In the genomic region with DNA sequence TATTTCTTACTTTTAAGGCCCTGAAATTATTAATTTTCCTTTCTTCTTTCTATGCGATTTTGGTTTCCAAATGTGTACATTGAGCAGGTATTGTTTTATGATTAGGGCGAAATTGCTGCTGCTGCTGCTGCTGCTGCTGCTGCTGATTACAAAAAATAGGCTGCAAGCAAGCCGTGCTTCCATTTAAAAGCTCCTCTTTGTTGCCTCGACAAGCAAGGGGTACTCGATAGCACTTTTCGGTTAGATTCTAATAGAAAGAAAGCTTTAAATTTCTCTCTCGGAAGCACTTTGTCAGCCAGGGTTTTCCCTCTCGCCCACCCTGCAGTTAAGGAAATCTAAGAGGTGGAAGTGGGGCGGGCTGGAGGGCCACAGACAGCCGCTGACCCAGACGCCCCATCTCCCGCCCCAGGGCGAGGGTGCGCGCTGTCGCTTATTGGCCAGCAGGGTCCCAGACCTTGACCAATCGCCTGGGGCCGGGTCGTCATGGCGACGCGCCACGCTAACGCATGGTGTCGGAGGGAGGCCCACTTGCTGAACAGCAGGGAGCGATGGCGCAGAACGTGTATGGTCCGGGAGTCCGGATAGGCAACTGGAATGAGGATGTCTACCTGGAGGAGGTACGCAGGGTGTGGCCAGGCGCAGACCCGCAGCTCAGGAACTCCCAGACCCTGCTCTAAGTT, we compare ENCODE assay signal across 1 cellular context.
TF ChIP-seq lines count a peak whose summit lies in the region.

A gene with protein sequence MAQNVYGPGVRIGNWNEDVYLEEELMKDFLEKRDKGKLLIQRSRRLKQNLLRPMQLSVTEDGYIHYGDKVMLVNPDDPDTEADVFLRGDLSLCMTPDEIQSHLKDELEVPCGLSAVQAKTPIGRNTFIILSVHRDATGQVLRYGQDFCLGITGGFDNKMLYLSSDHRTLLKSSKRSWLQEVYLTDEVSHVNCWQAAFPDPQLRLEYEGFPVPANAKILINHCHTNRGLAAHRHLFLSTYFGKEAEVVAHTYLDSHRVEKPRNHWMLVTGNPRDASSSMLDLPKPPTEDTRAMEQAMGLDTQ (plus strand): TSS at position 489 of the 680 bp plus-strand sequence. CDS start 60 bp downstream, at position 549.

TF ChIP-seq in HEK293, 187 proteins besides CTCF, POLR2A, EP300 and RAD21 (continued from another document):
- TF ChIP-seq, protein P1, sequence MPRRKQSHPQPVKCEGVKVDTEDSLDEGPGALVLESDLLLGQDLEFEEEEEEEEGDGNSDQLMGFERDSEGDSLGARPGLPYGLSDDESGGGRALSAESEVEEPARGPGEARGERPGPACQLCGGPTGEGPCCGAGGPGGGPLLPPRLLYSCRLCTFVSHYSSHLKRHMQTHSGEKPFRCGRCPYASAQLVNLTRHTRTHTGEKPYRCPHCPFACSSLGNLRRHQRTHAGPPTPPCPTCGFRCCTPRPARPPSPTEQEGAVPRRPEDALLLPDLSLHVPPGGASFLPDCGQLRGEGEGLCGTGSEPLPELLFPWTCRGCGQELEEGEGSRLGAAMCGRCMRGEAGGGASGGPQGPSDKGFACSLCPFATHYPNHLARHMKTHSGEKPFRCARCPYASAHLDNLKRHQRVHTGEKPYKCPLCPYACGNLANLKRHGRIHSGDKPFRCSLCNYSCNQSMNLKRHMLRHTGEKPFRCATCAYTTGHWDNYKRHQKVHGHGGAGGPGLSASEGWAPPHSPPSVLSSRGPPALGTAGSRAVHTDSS (tag by site-specific recombination; IDR thresholded peaks at IDR 0.05) = no peak
- TF ChIP-seq GLIS2 (tag by site-specific recombination; IDR thresholded peaks at IDR 0.05) = peak; percentile 47; the same call in 1 of the 2 replicates
- TF ChIP-seq ZBTB1 (tag by site-specific recombination; IDR thresholded peaks at IDR 0.05) = no peak
- no peak for TF ChIP-seq ZNF140 (tag by site-specific recombination; IDR thresholded peaks at IDR 0.05)
- peak; percentile 60 for TF ChIP-seq ZNF335 (tag by site-specific recombination; conservative IDR thresholded peaks at IDR 0.05)
- TF ChIP-seq ZNF184 (tag by site-specific recombination; IDR thresholded peaks at IDR 0.05) = no peak
- TF ChIP-seq ZSCAN23 (tag by site-specific recombination; IDR thresholded peaks at IDR 0.05) = no peak
- TF ChIP-seq ZNF670 (tag by site-specific recombination; IDR thresholded peaks at IDR 0.05; ENCODE audit: low read depth) = no peak
- TF ChIP-seq, protein P2, sequence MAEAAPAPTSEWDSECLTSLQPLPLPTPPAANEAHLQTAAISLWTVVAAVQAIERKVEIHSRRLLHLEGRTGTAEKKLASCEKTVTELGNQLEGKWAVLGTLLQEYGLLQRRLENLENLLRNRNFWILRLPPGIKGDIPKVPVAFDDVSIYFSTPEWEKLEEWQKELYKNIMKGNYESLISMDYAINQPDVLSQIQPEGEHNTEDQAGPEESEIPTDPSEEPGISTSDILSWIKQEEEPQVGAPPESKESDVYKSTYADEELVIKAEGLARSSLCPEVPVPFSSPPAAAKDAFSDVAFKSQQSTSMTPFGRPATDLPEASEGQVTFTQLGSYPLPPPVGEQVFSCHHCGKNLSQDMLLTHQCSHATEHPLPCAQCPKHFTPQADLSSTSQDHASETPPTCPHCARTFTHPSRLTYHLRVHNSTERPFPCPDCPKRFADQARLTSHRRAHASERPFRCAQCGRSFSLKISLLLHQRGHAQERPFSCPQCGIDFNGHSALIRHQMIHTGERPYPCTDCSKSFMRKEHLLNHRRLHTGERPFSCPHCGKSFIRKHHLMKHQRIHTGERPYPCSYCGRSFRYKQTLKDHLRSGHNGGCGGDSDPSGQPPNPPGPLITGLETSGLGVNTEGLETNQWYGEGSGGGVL (tag by site-specific recombination; IDR thresholded peaks at IDR 0.05) = peak; percentile 67
- TF ChIP-seq, protein P3, sequence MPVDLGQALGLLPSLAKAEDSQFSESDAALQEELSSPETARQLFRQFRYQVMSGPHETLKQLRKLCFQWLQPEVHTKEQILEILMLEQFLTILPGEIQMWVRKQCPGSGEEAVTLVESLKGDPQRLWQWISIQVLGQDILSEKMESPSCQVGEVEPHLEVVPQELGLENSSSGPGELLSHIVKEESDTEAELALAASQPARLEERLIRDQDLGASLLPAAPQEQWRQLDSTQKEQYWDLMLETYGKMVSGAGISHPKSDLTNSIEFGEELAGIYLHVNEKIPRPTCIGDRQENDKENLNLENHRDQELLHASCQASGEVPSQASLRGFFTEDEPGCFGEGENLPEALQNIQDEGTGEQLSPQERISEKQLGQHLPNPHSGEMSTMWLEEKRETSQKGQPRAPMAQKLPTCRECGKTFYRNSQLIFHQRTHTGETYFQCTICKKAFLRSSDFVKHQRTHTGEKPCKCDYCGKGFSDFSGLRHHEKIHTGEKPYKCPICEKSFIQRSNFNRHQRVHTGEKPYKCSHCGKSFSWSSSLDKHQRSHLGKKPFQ (tag by site-specific recombination; IDR thresholded peaks at IDR 0.05) = no peak
- TF ChIP-seq, protein P4, sequence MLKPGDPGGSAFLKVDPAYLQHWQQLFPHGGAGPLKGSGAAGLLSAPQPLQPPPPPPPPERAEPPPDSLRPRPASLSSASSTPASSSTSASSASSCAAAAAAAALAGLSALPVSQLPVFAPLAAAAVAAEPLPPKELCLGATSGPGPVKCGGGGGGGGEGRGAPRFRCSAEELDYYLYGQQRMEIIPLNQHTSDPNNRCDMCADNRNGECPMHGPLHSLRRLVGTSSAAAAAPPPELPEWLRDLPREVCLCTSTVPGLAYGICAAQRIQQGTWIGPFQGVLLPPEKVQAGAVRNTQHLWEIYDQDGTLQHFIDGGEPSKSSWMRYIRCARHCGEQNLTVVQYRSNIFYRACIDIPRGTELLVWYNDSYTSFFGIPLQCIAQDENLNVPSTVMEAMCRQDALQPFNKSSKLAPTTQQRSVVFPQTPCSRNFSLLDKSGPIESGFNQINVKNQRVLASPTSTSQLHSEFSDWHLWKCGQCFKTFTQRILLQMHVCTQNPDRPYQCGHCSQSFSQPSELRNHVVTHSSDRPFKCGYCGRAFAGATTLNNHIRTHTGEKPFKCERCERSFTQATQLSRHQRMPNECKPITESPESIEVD (tag by site-specific recombination; IDR thresholded peaks at IDR 0.05) = no peak
- no peak for TF ChIP-seq ZNF777 (tag by site-specific recombination; IDR thresholded peaks at IDR 0.05; ENCODE audit: borderline replicate concordance)
- TF ChIP-seq ZNF76 (tag by site-specific recombination; IDR thresholded peaks at IDR 0.05; ENCODE audit: borderline replicate concordance, low read depth) = no peak
- no peak for TF ChIP-seq KLF7 (tag by site-specific recombination; IDR thresholded peaks at IDR 0.05; ENCODE audit: borderline replicate concordance)
- TF ChIP-seq ZIC2 (tag by site-specific recombination; IDR thresholded peaks at IDR 0.05) = peak; percentile 63; the same call in 1 of the 2 replicates
- TF ChIP-seq ZFP41 (tag by site-specific recombination; IDR thresholded peaks at IDR 0.05; ENCODE audit: borderline replicate concordance) = no peak
- TF ChIP-seq, protein P5, sequence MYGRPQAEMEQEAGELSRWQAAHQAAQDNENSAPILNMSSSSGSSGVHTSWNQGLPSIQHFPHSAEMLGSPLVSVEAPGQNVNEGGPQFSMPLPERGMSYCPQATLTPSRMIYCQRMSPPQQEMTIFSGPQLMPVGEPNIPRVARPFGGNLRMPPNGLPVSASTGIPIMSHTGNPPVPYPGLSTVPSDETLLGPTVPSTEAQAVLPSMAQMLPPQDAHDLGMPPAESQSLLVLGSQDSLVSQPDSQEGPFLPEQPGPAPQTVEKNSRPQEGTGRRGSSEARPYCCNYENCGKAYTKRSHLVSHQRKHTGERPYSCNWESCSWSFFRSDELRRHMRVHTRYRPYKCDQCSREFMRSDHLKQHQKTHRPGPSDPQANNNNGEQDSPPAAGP (tag by site-specific recombination; IDR thresholded peaks at IDR 0.05) = no peak
- TF ChIP-seq, protein P6, sequence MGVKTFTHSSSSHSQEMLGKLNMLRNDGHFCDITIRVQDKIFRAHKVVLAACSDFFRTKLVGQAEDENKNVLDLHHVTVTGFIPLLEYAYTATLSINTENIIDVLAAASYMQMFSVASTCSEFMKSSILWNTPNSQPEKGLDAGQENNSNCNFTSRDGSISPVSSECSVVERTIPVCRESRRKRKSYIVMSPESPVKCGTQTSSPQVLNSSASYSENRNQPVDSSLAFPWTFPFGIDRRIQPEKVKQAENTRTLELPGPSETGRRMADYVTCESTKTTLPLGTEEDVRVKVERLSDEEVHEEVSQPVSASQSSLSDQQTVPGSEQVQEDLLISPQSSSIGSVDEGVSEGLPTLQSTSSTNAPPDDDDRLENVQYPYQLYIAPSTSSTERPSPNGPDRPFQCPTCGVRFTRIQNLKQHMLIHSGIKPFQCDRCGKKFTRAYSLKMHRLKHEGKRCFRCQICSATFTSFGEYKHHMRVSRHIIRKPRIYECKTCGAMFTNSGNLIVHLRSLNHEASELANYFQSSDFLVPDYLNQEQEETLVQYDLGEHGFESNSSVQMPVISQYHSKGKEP (tag by site-specific recombination; IDR thresholded peaks at IDR 0.05) = peak; percentile 40; the same call in 1 of the 2 replicates
